ENCODE assay signal across 3 cellular contexts in the genomic region with DNA sequence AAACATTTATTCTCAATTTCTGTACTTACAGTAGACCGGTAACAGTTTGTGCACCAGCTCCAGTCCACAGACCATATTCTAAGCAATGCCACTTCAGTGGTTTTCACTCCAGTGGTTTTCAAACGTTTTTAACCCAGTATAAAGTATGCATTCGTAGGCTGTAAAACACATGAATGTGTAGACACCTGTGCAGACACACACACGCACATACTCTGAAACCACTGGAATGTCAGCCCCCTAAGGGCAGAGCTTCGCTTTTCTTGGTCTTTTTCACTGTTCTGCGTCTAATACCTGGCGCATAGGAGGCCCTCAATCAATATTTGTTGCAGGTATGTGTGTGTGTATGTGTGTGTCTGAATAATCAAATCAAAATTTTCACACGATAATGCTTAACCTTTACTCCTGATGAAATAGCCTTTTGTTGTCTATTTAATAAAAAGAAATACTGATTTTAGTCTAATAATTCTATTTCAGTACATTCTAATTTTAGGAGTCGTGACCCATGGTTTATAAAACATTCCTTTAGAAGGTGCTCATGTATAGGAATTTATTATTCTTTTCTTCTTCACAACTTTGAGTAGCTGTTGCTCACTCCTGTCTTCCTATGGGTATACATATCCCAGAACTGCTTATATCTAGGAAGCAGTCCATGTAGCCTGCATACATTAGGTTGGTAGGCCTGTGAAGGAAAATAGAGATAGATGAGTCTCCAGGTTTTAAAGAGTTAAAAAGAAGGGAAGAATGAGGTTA.
TF ChIP-seq lines count a peak whose summit lies in the region.

No MANE protein-coding gene starts in this region.

TF ChIP-seq in IMR-90, 13 proteins besides CTCF, POLR2A, EP300 and RAD21:
- TF ChIP-seq CHD1 (IDR thresholded peaks at IDR 0.05; ENCODE audit: low read depth, low read length), result no peak
- no peak for TF ChIP-seq FOS (IDR thresholded peaks at IDR 0.05; ENCODE audit: low read depth, low read length)
- no peak for TF ChIP-seq RFX5 (IDR thresholded peaks at IDR 0.05; ENCODE audit: low read depth, low read length)
- TF ChIP-seq USF2 (IDR thresholded peaks at IDR 0.05; ENCODE audit: low read depth, low read length), result no peak
- no peak for TF ChIP-seq MXI1 (IDR thresholded peaks at IDR 0.05; ENCODE audit: borderline replicate concordance, low read depth, low read length)
- TF ChIP-seq MAFK (IDR thresholded peaks at IDR 0.05; ENCODE audit: low read depth, low read length), result no peak
- no peak for TF ChIP-seq MAZ (IDR thresholded peaks at IDR 0.05; ENCODE audit: borderline replicate concordance, low read depth, low read length)
- no peak for TF ChIP-seq RCOR1 (IDR thresholded peaks at IDR 0.05; ENCODE audit: insufficient replicate concordance, low read length)
- no peak for TF ChIP-seq BHLHE40 (IDR thresholded peaks at IDR 0.05; ENCODE audit: low read depth, low read length)
- no peak for TF ChIP-seq NFE2L2 (IDR thresholded peaks at IDR 0.05; ENCODE audit: low read depth, low read length)
- TF ChIP-seq SMC3 (IDR thresholded peaks at IDR 0.05; ENCODE audit: low read depth, low read length), result no peak
- TF ChIP-seq CEBPB (IDR thresholded peaks at IDR 0.05; ENCODE audit: low read depth, low read length), result no peak
- TF ChIP-seq ELK1 (IDR thresholded peaks at IDR 0.05; ENCODE audit: borderline replicate concordance, low read depth, low read length), result no peak

TF ChIP-seq in endothelial cell of umbilical vein, 7 proteins besides CTCF, POLR2A, EP300 and RAD21:
- no peak for TF ChIP-seq JUN (IDR thresholded peaks at IDR 0.05; ENCODE audit: borderline replicate concordance, insufficient read depth, insufficient read length, low read depth)
- no peak for TF ChIP-seq EZH2 (IDR thresholded peaks at IDR 0.05; ENCODE audit: borderline replicate concordance, low read depth, low read length, severe bottlenecking)
- TF ChIP-seq POLR2AphosphoS5 (IDR thresholded peaks at IDR 0.05; ENCODE audit: insufficient read depth, low read depth, low read length), result no peak
- no peak for TF ChIP-seq GATA2 (IDR thresholded peaks at IDR 0.05; ENCODE audit: insufficient read depth, insufficient read length, low read depth, low read length)

TF ChIP-seq in GM12891, 5 proteins besides CTCF, POLR2A, EP300 and RAD21:
- TF ChIP-seq TAF1 (IDR thresholded peaks at IDR 0.05; ENCODE audit: low read depth, low read length) (no peak), POU2F2 (IDR thresholded peaks at IDR 0.05; ENCODE audit: low read depth, low read length) (no peak), SPI1 (IDR thresholded peaks at IDR 0.05; ENCODE audit: low read depth, low read length) (no peak), PAX5 (IDR thresholded peaks at IDR 0.05; ENCODE audit: insufficient read depth, low read length, severe bottlenecking) (no peak), POLR2AphosphoS5 (IDR thresholded peaks at IDR 0.05; ENCODE audit: low read depth, low read length) (no peak)
